27 cellular contexts compared by ENCODE assay signal in genomic region chr11:1745701-1746320, GRCh38. TPM values are rescaled to one million over a fixed set of nuclear protein-coding genes. Genes with fewer than 3 reads are reported as not detected.
A peak's percentile ranks its signal among the peaks of the same experiment; 100 is the strongest.
DNase-seq lines count a peak whose midpoint lies in the region; ATAC-seq, FAIRE-seq and TF ChIP-seq lines count a peak whose summit lies in the region.
"Had no signal": no experiment of that assay in that cellular context is flagged by ENCODE, and none has a peak within 500 bp of the region (broad histone marks: within the 10 kb centered on the region; RNA-seq: fewer than 3 reads in every experiment).

No MANE protein-coding gene starts in this region.

- H3K9me3 ChIP-seq in HepG2 (ENCODE audit: low read length) (no peaks in the 10 kb centered on the region), skeletal muscle satellite cell (replicated peaks; ENCODE audit: low read length) (no peaks in the 10 kb centered on the region)
- H3K9me3 ChIP-seq: heart left ventricle, left lung, right lobe of liver, SJCRH30, thyroid gland had no signal

- TF ChIP-seq CTCF in bronchial epithelial cell (IDR thresholded peaks at IDR 0.05; ENCODE audit: insufficient read depth, low read length, severe bottlenecking) (no peak), HepG2 (CRISPR knock-in tag; IDR thresholded peaks at IDR 0.05) (no peak)

- ATAC-seq in HepG2 (no peak), HG02870 (IDR thresholded peaks at IDR 0.05; ENCODE audit: unreplicated experiment) (no peak), HG03175 (IDR thresholded peaks at IDR 0.05; ENCODE audit: unreplicated experiment) (no peak)
- ATAC-seq: left lung had no signal

- TF ChIP-seq EP300 in HepG2 (IDR thresholded peaks at IDR 0.05; ENCODE audit: low read depth in 2 of 2, low read length in 2 of 2) (no peak), HepG2 (CRISPR knock-in tag; IDR thresholded peaks at IDR 0.05; ENCODE audit: borderline replicate concordance) (no peak)

- H3K9ac ChIP-seq in HepG2 (ENCODE audit: insufficient read depth, low read depth, low read length) (no peak overlapping the region), skeletal muscle satellite cell (ENCODE audit: low read depth, low read length) (no peak overlapping the region)
- H3K9ac ChIP-seq: parathyroid adenoma had no signal

- no TSS peak for BruUV-seq in HepG2 (replicated peaks; lab: Mats Ljungman, UMichigan)

- no peaks in the 10 kb centered on the region for H3K79me2 ChIP-seq in HepG2 (ENCODE audit: insufficient read depth, low read length)
- H3K79me2 ChIP-seq: parathyroid adenoma had no signal

- in situ Hi-C loops in HepG2 (cut with HindIII; ENCODE audit: extremely low pct_ligation_motif_present, low pct_unique_long_range_greater_than_20kb) = no loop called here

- H3K36me3 ChIP-seq in bronchial epithelial cell (ENCODE audit: control insufficient read depth, insufficient read depth, low read length) = peaks cover 1% of the 10 kb centered on the region
- no peaks in the 10 kb centered on the region for H3K36me3 ChIP-seq in HepG2 (replicated peaks in 1 of 2; ENCODE audit: control insufficient read depth in 1 of 2, insufficient read depth in 2 of 2, low read length in 2 of 2)
- peaks cover 16% of the 10 kb centered on the region for H3K36me3 ChIP-seq in skeletal muscle satellite cell (ENCODE audit: insufficient read depth, low read length)
- H3K36me3 ChIP-seq: heart left ventricle, right lobe of liver, SJCRH30, thyroid gland had no signal

- DNase-seq in activated CD4-positive, CD25-positive, alpha-beta regulatory T cell treated with anti-CD3 and anti-CD28 coated beads, Interleukin-2, amount 50 U/mL, for 72 hours = peak; percentile 14
- no peak for DNase-seq in activated CD4-positive, CD25-positive, alpha-beta regulatory T cell (lab: John Stamatoyannopoulos, UW)
- DNase-seq in bronchial epithelial cell (ENCODE audit: low read depth) = no peak
- DNase-seq in HepG2 (ENCODE audit: low spot score) = no peak
- DNase-seq in NAMALWA (ENCODE audit: low spot score) = no peak
- DNase-seq: activated naive CD4-positive, alpha-beta T cell; CD4-positive, alpha-beta T cell; central memory CD4-positive, alpha-beta T cell; effector CD4-positive, alpha-beta T cell; heart left ventricle; midbrain; NCI-H146; NCI-H510A treated with DMSO at 0.1 percent for 48 hours; SJCRH30; stimulated activated CD4-positive, alpha-beta T cell treated with anti-CD3 and anti-CD28 coated beads, Interleukin-15, amount 100 ng/mL, for 24 hours; thyroid gland had no signal

- H2AFZ ChIP-seq in HepG2 (ENCODE audit: low read length) = no peak overlapping the region
- H2AFZ ChIP-seq: parathyroid adenoma had no signal

- H3K4me2 ChIP-seq in HepG2 (ENCODE audit: low read depth, low read length) (no peak overlapping the region), skeletal muscle satellite cell (ENCODE audit: low read length) (peak overlapping the region; percentile 88)

- H3K27me3 ChIP-seq in bronchial epithelial cell (ENCODE audit: control insufficient read depth, insufficient read depth, low read length) = no peaks in the 10 kb centered on the region
- peaks cover 3 to 16% of the 10 kb centered on the region in 2 experiments; a peak in 3 of 5 replicates for H3K27me3 ChIP-seq in HepG2 (ENCODE audit: control insufficient read depth in 1 of 2, insufficient read depth in 2 of 2, low read length in 2 of 2)
- no peaks in the 10 kb centered on the region for H3K27me3 ChIP-seq in skeletal muscle satellite cell (ENCODE audit: control insufficient read depth, insufficient read depth, low read length)
- H3K27me3 ChIP-seq: right lobe of liver, SJCRH30, thyroid gland had no signal

- FAIRE-seq in bronchial epithelial cell (lab: Jason Lieb, UNC) (peak; percentile 99), HepG2 (lab: Jason Lieb, UNC) (no peak)

- H3K4me3 ChIP-seq in bronchial epithelial cell (ENCODE audit: low read depth, low read length) (no peak overlapping the region), HepG2 (replicated peaks in 1 of 3; ENCODE audit: insufficient read depth in 1 of 3, low read depth in 2 of 3, low read length in 3 of 3) (no peak overlapping the region), skeletal muscle satellite cell (ENCODE audit: low read length) (peak overlapping the region; percentile 80)
- H3K4me3 ChIP-seq: heart left ventricle, left lung, SJCRH30, thyroid gland had no signal

- H4K20me1 ChIP-seq in HepG2 (ENCODE audit: insufficient read depth, low read length) = no peaks in the 10 kb centered on the region

- CTCF ChIA-PET in HepG2 (lab: Yijun Ruan, JAX; ENCODE audit: low intra/inter-chr PET ratio, low total read pairs) = no interaction called here

- WGBS in HepG2 (ENCODE audit: low lambda C conversion rate) = 68% methylated on average over 14 of the region's 14 CpGs

- TF ChIP-seq RAD21 in HepG2 (CRISPR knock-in tag; IDR thresholded peaks at IDR 0.05) = no peak

- POLR2A ChIA-PET in HepG2 (lab: Yijun Ruan, JAX) = interaction anchor here (1.1 kb wide), 1 partner anchor 17 kb away, joined by 3 read pairs; no protein-coding TSS in a partner anchor

- intact Hi-C loops in HepG2 (cut with micrococcal nuclease; ENCODE audit: unreplicated experiment) = no loop called here

- H3K27ac ChIP-seq in HepG2 (ENCODE audit: extremely low read length, insufficient read depth, low read length) = no peak overlapping the region
- H3K27ac ChIP-seq: 22Rv1, heart left ventricle, left lung, parathyroid adenoma, right lobe of liver, SJCRH30, thyroid gland had no signal

- H3K4me1 ChIP-seq in HepG2 (ENCODE audit: insufficient read depth, low read length) (peaks cover 13% of the 10 kb centered on the region; the same call in 1 of the 2 replicates), skeletal muscle satellite cell (ENCODE audit: control insufficient read depth, insufficient read depth, low read length) (peaks cover 45% of the 10 kb centered on the region)

- TF ChIP-seq POLR2A in HepG2 (IDR thresholded peaks at IDR 0.05; ENCODE audit: insufficient read depth in 1 of 2, low read depth in 2 of 2, low read length in 2 of 2) = 0 out of 4 replicates have a peak, but pooled peaks of 1 of the 2 experiments have one; percentile 14

RNA-seq across cellular contexts. Expression of gene IFITM10, which starts 4.6 kb away (rescaled TPM):
- 1.3 and 2.4 TPM in 2 replicates for total RNA-seq in bronchial epithelial cell
- total RNA-seq in HepG2 (2016; rRNA removed; fragmentation: Illumina TruSeq; extraction: Trizol) = 0.09 TPM in 1 of 2 replicates, not detected in the other
- total RNA-seq in HepG2 (2016; cell fraction: cytosol; rRNA removed; fragmentation: Illumina TruSeq; extraction: Trizol; ENCODE audit: low read depth) = not detected in 2 replicates
- total RNA-seq in HepG2 (2016; cell fraction: insoluble cytoplasmic fraction; rRNA removed; fragmentation: Illumina TruSeq; extraction: Trizol) = not detected in 2 replicates
- not detected in 2 replicates for total RNA-seq in HepG2 (2016; cell fraction: membrane; rRNA removed; fragmentation: Illumina TruSeq; extraction: Trizol)
- total RNA-seq in HepG2 (2016; cell fraction: nucleus; rRNA removed; fragmentation: Illumina TruSeq; extraction: Trizol) = not detected in 2 replicates
- 0.13 and 0.22 TPM in 2 replicates for polyA plus RNA-seq in HepG2 (2011; rRNA removed)
- polyA plus RNA-seq in HepG2 (2011; cell fraction: cytosol; rRNA removed) = 0.08 and 0.11 TPM in 2 replicates
- 1.8 and 2.5 TPM in 2 replicates for polyA plus RNA-seq in HepG2 (2011; cell fraction: nucleus; rRNA removed)
- 0.47 and 1.3 TPM in 2 replicates for polyA plus RNA-seq in HepG2 (2012)
- not detected in 2 replicates for polyA plus RNA-seq in HepG2 (2016; cell fraction: cytosol; fragmentation: Illumina TruSeq; extraction: Trizol; ENCODE audit: low read depth)
- polyA plus RNA-seq in HepG2 (2016; cell fraction: insoluble cytoplasmic fraction; fragmentation: Illumina TruSeq; extraction: Trizol; ENCODE audit: low read depth) = not detected in 2 replicates
- polyA plus RNA-seq in HepG2 (2016; cell fraction: membrane; fragmentation: Illumina TruSeq; extraction: Trizol; ENCODE audit: low read depth) = not detected in 2 replicates
- polyA plus RNA-seq in HepG2 (2016; cell fraction: nucleus; fragmentation: Illumina TruSeq; extraction: Trizol; ENCODE audit: insufficient read depth, low read depth) = not detected in 2 replicates
- 0.28 and 0.44 TPM in 2 replicates for polyA minus RNA-seq in HepG2 (2011; rRNA and poly(A)+ RNA removed; ENCODE audit: low replicate concordance)
- polyA minus RNA-seq in HepG2 (2011; cell fraction: cytosol; rRNA and poly(A)+ RNA removed) = not detected in 2 replicates
- 1.0 and 1.6 TPM in 2 replicates for polyA minus RNA-seq in HepG2 (2011; cell fraction: nucleus; rRNA and poly(A)+ RNA removed)
- 2.4 and 8.4 TPM in 2 replicates for total RNA-seq in skeletal muscle satellite cell (2012; rRNA removed)
- total RNA-seq: epithelial cell of proximal tubule had no signal

RNA-seq across cellular contexts. Expression of gene CTSD, which starts 17.9 kb away (rescaled TPM):
- total RNA-seq in bronchial epithelial cell = 214 and 389 TPM in 2 replicates
- total RNA-seq in HepG2 (2016; rRNA removed; fragmentation: Illumina TruSeq; extraction: Trizol) = 41.6 and 143 TPM in 2 replicates
- total RNA-seq in HepG2 (2016; cell fraction: cytosol; rRNA removed; fragmentation: Illumina TruSeq; extraction: Trizol; ENCODE audit: low read depth) = 27.5 and 30.2 TPM in 2 replicates
- total RNA-seq in HepG2 (2016; cell fraction: insoluble cytoplasmic fraction; rRNA removed; fragmentation: Illumina TruSeq; extraction: Trizol) = 34.4 and 150 TPM in 2 replicates
- 48.5 and 49.5 TPM in 2 replicates for total RNA-seq in HepG2 (2016; cell fraction: membrane; rRNA removed; fragmentation: Illumina TruSeq; extraction: Trizol)
- total RNA-seq in HepG2 (2016; cell fraction: nucleus; rRNA removed; fragmentation: Illumina TruSeq; extraction: Trizol) = 148 and 175 TPM in 2 replicates
- 230 and 408 TPM in 2 replicates for polyA plus RNA-seq in HepG2 (2011; rRNA removed)
- polyA plus RNA-seq in HepG2 (2011; cell fraction: cytosol; rRNA removed) = 243 and 281 TPM in 2 replicates
- polyA plus RNA-seq in HepG2 (2011; cell fraction: nucleus; rRNA removed) = 384 and 418 TPM in 2 replicates
- 353 and 402 TPM in 2 replicates for polyA plus RNA-seq in HepG2 (2012)
- 52.6 and 53.6 TPM in 2 replicates for polyA plus RNA-seq in HepG2 (2016; cell fraction: cytosol; fragmentation: Illumina TruSeq; extraction: Trizol; ENCODE audit: low read depth)
- 67.0 and 91.4 TPM in 2 replicates for polyA plus RNA-seq in HepG2 (2016; cell fraction: insoluble cytoplasmic fraction; fragmentation: Illumina TruSeq; extraction: Trizol; ENCODE audit: low read depth)
- 63.0 and 71.7 TPM in 2 replicates for polyA plus RNA-seq in HepG2 (2016; cell fraction: membrane; fragmentation: Illumina TruSeq; extraction: Trizol; ENCODE audit: low read depth)
- 389 and 405 TPM in 2 replicates for polyA plus RNA-seq in HepG2 (2016; cell fraction: nucleus; fragmentation: Illumina TruSeq; extraction: Trizol; ENCODE audit: insufficient read depth, low read depth)
- 165 and 658 TPM in 2 replicates for polyA minus RNA-seq in HepG2 (2011; rRNA and poly(A)+ RNA removed; ENCODE audit: low replicate concordance)
- 233 and 311 TPM in 2 replicates for polyA minus RNA-seq in HepG2 (2011; cell fraction: cytosol; rRNA and poly(A)+ RNA removed)
- polyA minus RNA-seq in HepG2 (2011; cell fraction: nucleus; rRNA and poly(A)+ RNA removed) = 60.6 and 93.4 TPM in 2 replicates
- 96.6 and 121 TPM in 2 replicates for total RNA-seq in skeletal muscle satellite cell (2012; rRNA removed)

RNA-seq across cellular contexts. Expression of gene KRTAP5-6, which starts 48.8 kb away (rescaled TPM):
- total RNA-seq in bronchial epithelial cell (not detected in 2 replicates), HepG2 (2016; rRNA removed; fragmentation: Illumina TruSeq; extraction: Trizol) (not detected in 2 replicates)
- not detected in 2 replicates for total RNA-seq in HepG2 (2016; cell fraction: cytosol; rRNA removed; fragmentation: Illumina TruSeq; extraction: Trizol; ENCODE audit: low read depth)
- total RNA-seq in HepG2 (2016; cell fraction: insoluble cytoplasmic fraction; rRNA removed; fragmentation: Illumina TruSeq; extraction: Trizol) = not detected in 2 replicates
- total RNA-seq in HepG2 (2016; cell fraction: membrane; rRNA removed; fragmentation: Illumina TruSeq; extraction: Trizol) = not detected in 2 replicates
- not detected in 2 replicates for total RNA-seq in HepG2 (2016; cell fraction: nucleus; rRNA removed; fragmentation: Illumina TruSeq; extraction: Trizol)
- polyA plus RNA-seq in HepG2 (2011; rRNA removed) = not detected in 2 replicates
- 0.15 TPM in 1 of 2 replicates, not detected in the other for polyA plus RNA-seq in HepG2 (2011; cell fraction: cytosol; rRNA removed)
- polyA plus RNA-seq in HepG2 (2011; cell fraction: nucleus; rRNA removed) = 0.35 and 0.43 TPM in 2 replicates
- not detected in 2 replicates for polyA plus RNA-seq in HepG2 (2012)
- not detected in 2 replicates for polyA plus RNA-seq in HepG2 (2016; cell fraction: cytosol; fragmentation: Illumina TruSeq; extraction: Trizol; ENCODE audit: low read depth)
- polyA plus RNA-seq in HepG2 (2016; cell fraction: insoluble cytoplasmic fraction; fragmentation: Illumina TruSeq; extraction: Trizol; ENCODE audit: low read depth) = not detected in 2 replicates
- not detected in 2 replicates for polyA plus RNA-seq in HepG2 (2016; cell fraction: membrane; fragmentation: Illumina TruSeq; extraction: Trizol; ENCODE audit: low read depth)
- polyA plus RNA-seq in HepG2 (2016; cell fraction: nucleus; fragmentation: Illumina TruSeq; extraction: Trizol; ENCODE audit: insufficient read depth, low read depth) = not detected in 2 replicates
- polyA minus RNA-seq in HepG2 (2011; rRNA and poly(A)+ RNA removed; ENCODE audit: low replicate concordance) = not detected in 2 replicates
- not detected in 2 replicates for polyA minus RNA-seq in HepG2 (2011; cell fraction: cytosol; rRNA and poly(A)+ RNA removed)
- polyA minus RNA-seq in HepG2 (2011; cell fraction: nucleus; rRNA and poly(A)+ RNA removed) = not detected in 2 replicates
- not detected in 2 replicates for total RNA-seq in skeletal muscle satellite cell (2012; rRNA removed)
- total RNA-seq: activated CD8-positive, alpha-beta memory T cell treated with anti-CD3 and anti-CD28 coated beads for 36 hours; CD4-positive, alpha-beta T cell; epithelial cell of proximal tubule; fibroblast of villous mesenchyme; heart left ventricle; HT1080; left lung; SJCRH30; thyroid gland had no signal
- polyA plus RNA-seq: heart left ventricle had no signal
